In the genomic region with DNA sequence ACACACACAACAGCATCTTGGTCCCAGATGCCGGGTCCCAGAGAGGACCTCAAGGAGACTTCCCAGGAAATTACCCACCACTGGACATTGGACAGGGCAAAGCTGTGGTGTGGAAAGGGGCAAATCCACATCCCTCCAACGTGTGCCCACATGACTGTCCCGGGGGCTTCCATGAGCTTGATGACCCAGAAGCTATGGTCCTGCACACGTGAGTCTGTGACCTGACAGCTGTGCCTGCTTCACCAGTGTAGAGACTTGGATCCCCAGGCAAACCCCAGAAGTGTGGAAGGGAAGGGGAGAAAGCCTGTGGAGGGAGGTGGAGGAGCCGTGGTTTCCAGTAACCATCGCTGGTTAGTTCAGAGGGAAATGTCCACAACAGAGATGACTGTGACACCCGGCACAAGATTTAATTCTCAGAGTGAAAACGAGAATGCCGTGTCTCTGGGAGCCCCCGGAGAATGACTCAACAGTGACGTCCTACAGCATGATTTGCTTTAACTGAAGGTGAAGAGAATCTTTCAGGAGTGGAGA, we compare ENCODE assay signal across 1 cellular context.
A peak's percentile ranks its signal among the peaks of the same experiment; 100 is the strongest.
TF ChIP-seq lines count a peak whose summit lies in the region.

No MANE protein-coding gene starts in this region.

TF ChIP-seq in GM12878, 131 proteins besides CTCF, POLR2A, EP300 and RAD21 (continued from another document and continues in another):
- no peak for TF ChIP-seq TCF7 (IDR thresholded peaks at IDR 0.05; ENCODE audit: borderline replicate concordance)
- TF ChIP-seq MXI1 (IDR thresholded peaks at IDR 0.05; ENCODE audit: low read depth, low read length): peak; percentile 85
- TF ChIP-seq, protein P1, sequence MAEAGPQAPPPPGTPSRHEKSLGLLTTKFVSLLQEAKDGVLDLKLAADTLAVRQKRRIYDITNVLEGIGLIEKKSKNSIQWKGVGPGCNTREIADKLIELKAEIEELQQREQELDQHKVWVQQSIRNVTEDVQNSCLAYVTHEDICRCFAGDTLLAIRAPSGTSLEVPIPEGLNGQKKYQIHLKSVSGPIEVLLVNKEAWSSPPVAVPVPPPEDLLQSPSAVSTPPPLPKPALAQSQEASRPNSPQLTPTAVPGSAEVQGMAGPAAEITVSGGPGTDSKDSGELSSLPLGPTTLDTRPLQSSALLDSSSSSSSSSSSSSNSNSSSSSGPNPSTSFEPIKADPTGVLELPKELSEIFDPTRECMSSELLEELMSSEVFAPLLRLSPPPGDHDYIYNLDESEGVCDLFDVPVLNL (IDR thresholded peaks at IDR 0.05; ENCODE audit: low read depth, low read length): no peak
- TF ChIP-seq, protein P2, sequence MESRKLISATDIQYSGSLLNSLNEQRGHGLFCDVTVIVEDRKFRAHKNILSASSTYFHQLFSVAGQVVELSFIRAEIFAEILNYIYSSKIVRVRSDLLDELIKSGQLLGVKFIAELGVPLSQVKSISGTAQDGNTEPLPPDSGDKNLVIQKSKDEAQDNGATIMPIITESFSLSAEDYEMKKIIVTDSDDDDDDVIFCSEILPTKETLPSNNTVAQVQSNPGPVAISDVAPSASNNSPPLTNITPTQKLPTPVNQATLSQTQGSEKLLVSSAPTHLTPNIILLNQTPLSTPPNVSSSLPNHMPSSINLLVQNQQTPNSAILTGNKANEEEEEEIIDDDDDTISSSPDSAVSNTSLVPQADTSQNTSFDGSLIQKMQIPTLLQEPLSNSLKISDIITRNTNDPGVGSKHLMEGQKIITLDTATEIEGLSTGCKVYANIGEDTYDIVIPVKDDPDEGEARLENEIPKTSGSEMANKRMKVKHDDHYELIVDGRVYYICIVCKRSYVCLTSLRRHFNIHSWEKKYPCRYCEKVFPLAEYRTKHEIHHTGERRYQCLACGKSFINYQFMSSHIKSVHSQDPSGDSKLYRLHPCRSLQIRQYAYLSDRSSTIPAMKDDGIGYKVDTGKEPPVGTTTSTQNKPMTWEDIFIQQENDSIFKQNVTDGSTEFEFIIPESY (IDR thresholded peaks at IDR 0.05): no peak
- peak; percentile 83 for TF ChIP-seq BACH1 (IDR thresholded peaks at IDR 0.05; ENCODE audit: borderline replicate concordance)
- peak; percentile 73 for TF ChIP-seq TAF1 (IDR thresholded peaks at IDR 0.05; ENCODE audit: borderline replicate concordance, low read depth, low read length)
- no peak for TF ChIP-seq CBX3 (IDR thresholded peaks at IDR 0.05; ENCODE audit: borderline replicate concordance, low read depth)
- peak; percentile 50 for TF ChIP-seq BMI1 (IDR thresholded peaks at IDR 0.05; ENCODE audit: borderline replicate concordance)
- TF ChIP-seq LARP7 (IDR thresholded peaks at IDR 0.05): no peak
- TF ChIP-seq RB1 (IDR thresholded peaks at IDR 0.05; ENCODE audit: borderline replicate concordance): no peak
- no peak for TF ChIP-seq PAX8 (IDR thresholded peaks at IDR 0.05)
- peak; percentile 88 for TF ChIP-seq CBFB (IDR thresholded peaks at IDR 0.05; ENCODE audit: low read depth)
- TF ChIP-seq POU2F2 (IDR thresholded peaks at IDR 0.05; ENCODE audit: borderline replicate concordance, low read depth, low read length): peak; percentile 71; the same call in 2 of the 3 replicates
- TF ChIP-seq HDAC2 (IDR thresholded peaks at IDR 0.05): no peak
- TF ChIP-seq, protein P3, sequence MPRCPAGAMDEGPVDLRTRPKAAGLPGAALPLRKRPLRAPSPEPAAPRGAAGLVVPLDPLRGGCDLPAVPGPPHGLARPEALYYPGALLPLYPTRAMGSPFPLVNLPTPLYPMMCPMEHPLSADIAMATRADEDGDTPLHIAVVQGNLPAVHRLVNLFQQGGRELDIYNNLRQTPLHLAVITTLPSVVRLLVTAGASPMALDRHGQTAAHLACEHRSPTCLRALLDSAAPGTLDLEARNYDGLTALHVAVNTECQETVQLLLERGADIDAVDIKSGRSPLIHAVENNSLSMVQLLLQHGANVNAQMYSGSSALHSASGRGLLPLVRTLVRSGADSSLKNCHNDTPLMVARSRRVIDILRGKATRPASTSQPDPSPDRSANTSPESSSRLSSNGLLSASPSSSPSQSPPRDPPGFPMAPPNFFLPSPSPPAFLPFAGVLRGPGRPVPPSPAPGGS (IDR thresholded peaks at IDR 0.05; ENCODE audit: borderline replicate concordance, insufficient read depth, low read depth, low read length, poor library complexity, severe bottlenecking): peak; percentile 92
- TF ChIP-seq ZBED1 (IDR thresholded peaks at IDR 0.05; ENCODE audit: borderline replicate concordance): peak; percentile 94; the same call in 1 of the 2 replicates
- peak; percentile 88 for TF ChIP-seq BCL11A (IDR thresholded peaks at IDR 0.05; ENCODE audit: low read depth, low read length)
- TF ChIP-seq SMC3 (IDR thresholded peaks at IDR 0.05; ENCODE audit: borderline replicate concordance, low read length): no peak; the same call in 1 of the 2 replicates
- TF ChIP-seq, protein P4, sequence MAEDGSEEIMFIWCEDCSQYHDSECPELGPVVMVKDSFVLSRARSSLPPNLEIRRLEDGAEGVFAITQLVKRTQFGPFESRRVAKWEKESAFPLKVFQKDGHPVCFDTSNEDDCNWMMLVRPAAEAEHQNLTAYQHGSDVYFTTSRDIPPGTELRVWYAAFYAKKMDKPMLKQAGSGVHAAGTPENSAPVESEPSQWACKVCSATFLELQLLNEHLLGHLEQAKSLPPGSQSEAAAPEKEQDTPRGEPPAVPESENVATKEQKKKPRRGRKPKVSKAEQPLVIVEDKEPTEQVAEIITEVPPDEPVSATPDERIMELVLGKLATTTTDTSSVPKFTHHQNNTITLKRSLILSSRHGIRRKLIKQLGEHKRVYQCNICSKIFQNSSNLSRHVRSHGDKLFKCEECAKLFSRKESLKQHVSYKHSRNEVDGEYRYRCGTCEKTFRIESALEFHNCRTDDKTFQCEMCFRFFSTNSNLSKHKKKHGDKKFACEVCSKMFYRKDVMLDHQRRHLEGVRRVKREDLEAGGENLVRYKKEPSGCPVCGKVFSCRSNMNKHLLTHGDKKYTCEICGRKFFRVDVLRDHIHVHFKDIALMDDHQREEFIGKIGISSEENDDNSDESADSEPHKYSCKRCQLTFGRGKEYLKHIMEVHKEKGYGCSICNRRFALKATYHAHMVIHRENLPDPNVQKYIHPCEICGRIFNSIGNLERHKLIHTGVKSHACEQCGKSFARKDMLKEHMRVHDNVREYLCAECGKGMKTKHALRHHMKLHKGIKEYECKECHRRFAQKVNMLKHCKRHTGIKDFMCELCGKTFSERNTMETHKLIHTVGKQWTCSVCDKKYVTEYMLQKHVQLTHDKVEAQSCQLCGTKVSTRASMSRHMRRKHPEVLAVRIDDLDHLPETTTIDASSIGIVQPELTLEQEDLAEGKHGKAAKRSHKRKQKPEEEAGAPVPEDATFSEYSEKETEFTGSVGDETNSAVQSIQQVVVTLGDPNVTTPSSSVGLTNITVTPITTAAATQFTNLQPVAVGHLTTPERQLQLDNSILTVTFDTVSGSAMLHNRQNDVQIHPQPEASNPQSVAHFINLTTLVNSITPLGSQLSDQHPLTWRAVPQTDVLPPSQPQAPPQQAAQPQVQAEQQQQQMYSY (CRISPR knock-in tag; IDR thresholded peaks at IDR 0.05): no peak
- TF ChIP-seq, protein P5, sequence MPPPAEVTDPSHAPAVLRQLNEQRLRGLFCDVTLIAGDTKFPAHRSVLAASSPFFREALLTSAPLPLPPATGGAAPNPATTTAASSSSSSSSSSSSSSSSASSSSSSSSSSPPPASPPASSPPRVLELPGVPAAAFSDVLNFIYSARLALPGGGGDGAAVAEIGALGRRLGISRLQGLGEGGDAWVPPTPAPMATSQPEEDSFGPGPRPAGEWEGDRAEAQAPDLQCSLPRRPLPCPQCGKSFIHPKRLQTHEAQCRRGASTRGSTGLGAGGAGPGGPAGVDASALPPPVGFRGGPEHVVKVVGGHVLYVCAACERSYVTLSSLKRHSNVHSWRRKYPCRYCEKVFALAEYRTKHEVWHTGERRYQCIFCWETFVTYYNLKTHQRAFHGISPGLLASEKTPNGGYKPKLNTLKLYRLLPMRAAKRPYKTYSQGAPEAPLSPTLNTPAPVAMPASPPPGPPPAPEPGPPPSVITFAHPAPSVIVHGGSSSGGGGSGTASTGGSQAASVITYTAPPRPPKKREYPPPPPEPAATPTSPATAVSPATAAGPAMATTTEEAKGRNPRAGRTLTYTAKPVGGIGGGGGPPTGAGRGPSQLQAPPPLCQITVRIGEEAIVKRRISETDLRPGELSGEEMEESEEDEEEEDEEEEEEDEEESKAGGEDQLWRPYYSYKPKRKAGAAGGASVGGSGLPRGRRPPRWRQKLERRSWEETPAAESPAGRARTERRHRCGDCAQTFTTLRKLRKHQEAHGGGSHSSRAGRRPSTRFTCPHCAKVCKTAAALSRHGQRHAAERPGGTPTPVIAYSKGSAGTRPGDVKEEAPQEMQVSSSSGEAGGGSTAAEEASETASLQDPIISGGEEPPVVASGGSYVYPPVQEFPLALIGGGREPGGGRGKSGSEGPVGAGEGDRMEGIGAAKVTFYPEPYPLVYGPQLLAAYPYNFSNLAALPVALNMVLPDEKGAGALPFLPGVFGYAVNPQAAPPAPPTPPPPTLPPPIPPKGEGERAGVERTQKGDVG (CRISPR knock-in tag; IDR thresholded peaks at IDR 0.05): no peak
- TF ChIP-seq JUNB (IDR thresholded peaks at IDR 0.05): peak; percentile 94
- TF ChIP-seq RUNX3 (IDR thresholded peaks at IDR 0.05; ENCODE audit: low read length): no peak
- TF ChIP-seq IRF4 (IDR thresholded peaks at IDR 0.05; ENCODE audit: low read depth, low read length): peak; percentile 84
- no peak for TF ChIP-seq KLF5 (IDR thresholded peaks at IDR 0.05; ENCODE audit: partially characterized antibody)
- TF ChIP-seq YY1 (IDR thresholded peaks at IDR 0.05; ENCODE audit: low read depth, low read length): no peak; the same call in 1 of the 2 replicates
- TF ChIP-seq SUZ12 (IDR thresholded peaks at IDR 0.05; ENCODE audit: unreplicated experiment): no peak
- no peak for TF ChIP-seq GABPA (IDR thresholded peaks at IDR 0.05; ENCODE audit: low read depth)
- peak; percentile 89 for TF ChIP-seq ATF7 (IDR thresholded peaks at IDR 0.05; ENCODE audit: low read depth)
- no peak for TF ChIP-seq ESRRA (IDR thresholded peaks at IDR 0.05; ENCODE audit: low read length)
- no peak for TF ChIP-seq CEBPB (IDR thresholded peaks at IDR 0.05; ENCODE audit: borderline replicate concordance in 1 of 2, low read depth in 2 of 2, low read length in 2 of 2)
- no peak for TF ChIP-seq RFX5 (IDR thresholded peaks at IDR 0.05; ENCODE audit: low read depth, low read length)
- no peak for TF ChIP-seq MYC (IDR thresholded peaks at IDR 0.05; ENCODE audit: insufficient read depth, insufficient read length, insufficient replicate concordance, low read length, severe bottlenecking)
- no peak for TF ChIP-seq SPI1 (IDR thresholded peaks at IDR 0.05; ENCODE audit: borderline replicate concordance, insufficient read depth, low read depth, low read length)
- TF ChIP-seq, protein P6, sequence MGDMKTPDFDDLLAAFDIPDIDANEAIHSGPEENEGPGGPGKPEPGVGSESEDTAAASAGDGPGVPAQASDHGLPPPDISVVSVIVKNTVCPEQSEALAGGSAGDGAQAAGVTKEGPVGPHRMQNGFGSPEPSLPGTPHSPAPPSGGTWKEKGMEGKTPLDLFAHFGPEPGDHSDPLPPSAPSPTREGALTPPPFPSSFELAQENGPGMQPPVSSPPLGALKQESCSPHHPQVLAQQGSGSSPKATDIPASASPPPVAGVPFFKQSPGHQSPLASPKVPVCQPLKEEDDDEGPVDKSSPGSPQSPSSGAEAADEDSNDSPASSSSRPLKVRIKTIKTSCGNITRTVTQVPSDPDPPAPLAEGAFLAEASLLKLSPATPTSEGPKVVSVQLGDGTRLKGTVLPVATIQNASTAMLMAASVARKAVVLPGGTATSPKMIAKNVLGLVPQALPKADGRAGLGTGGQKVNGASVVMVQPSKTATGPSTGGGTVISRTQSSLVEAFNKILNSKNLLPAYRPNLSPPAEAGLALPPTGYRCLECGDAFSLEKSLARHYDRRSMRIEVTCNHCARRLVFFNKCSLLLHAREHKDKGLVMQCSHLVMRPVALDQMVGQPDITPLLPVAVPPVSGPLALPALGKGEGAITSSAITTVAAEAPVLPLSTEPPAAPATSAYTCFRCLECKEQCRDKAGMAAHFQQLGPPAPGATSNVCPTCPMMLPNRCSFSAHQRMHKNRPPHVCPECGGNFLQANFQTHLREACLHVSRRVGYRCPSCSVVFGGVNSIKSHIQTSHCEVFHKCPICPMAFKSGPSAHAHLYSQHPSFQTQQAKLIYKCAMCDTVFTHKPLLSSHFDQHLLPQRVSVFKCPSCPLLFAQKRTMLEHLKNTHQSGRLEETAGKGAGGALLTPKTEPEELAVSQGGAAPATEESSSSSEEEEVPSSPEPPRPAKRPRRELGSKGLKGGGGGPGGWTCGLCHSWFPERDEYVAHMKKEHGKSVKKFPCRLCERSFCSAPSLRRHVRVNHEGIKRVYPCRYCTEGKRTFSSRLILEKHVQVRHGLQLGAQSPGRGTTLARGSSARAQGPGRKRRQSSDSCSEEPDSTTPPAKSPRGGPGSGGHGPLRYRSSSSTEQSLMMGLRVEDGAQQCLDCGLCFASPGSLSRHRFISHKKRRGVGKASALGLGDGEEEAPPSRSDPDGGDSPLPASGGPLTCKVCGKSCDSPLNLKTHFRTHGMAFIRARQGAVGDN (IDR thresholded peaks at IDR 0.05): peak; percentile 68
- peak; percentile 40; the same call in 1 of the 2 replicates for TF ChIP-seq NR2F1 (conservative IDR thresholded peaks at IDR 0.05)
- TF ChIP-seq SREBF2 (IDR thresholded peaks at IDR 0.05; ENCODE audit: low read length): no peak
- peak; percentile 75 for TF ChIP-seq MTA2 (IDR thresholded peaks at IDR 0.05; ENCODE audit: low read depth)
- TF ChIP-seq NR2C1 (IDR thresholded peaks at IDR 0.05): no peak
- no peak for TF ChIP-seq SUPT20H (IDR thresholded peaks at IDR 0.05; ENCODE audit: borderline replicate concordance, control insufficient read depth, low read depth, low read length)
- no peak for TF ChIP-seq ZNF274 (IDR thresholded peaks at IDR 0.05; ENCODE audit: insufficient read depth, insufficient read length)
- TF ChIP-seq, protein P7, sequence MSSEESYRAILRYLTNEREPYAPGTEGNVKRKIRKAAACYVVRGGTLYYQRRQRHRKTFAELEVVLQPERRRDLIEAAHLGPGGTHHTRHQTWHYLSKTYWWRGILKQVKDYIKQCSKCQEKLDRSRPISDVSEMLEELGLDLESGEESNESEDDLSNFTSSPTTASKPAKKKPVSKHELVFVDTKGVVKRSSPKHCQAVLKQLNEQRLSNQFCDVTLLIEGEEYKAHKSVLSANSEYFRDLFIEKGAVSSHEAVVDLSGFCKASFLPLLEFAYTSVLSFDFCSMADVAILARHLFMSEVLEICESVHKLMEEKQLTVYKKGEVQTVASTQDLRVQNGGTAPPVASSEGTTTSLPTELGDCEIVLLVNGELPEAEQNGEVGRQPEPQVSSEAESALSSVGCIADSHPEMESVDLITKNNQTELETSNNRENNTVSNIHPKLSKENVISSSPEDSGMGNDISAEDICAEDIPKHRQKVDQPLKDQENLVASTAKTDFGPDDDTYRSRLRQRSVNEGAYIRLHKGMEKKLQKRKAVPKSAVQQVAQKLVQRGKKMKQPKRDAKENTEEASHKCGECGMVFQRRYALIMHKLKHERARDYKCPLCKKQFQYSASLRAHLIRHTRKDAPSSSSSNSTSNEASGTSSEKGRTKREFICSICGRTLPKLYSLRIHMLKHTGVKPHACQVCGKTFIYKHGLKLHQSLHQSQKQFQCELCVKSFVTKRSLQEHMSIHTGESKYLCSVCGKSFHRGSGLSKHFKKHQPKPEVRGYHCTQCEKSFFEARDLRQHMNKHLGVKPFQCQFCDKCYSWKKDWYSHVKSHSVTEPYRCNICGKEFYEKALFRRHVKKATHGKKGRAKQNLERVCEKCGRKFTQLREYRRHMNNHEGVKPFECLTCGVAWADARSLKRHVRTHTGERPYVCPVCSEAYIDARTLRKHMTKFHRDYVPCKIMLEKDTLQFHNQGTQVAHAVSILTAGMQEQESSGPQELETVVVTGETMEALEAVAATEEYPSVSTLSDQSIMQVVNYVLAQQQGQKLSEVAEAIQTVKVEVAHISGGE (CRISPR knock-in tag; IDR thresholded peaks at IDR 0.05): no peak
- TF ChIP-seq HDAC6 (IDR thresholded peaks at IDR 0.05; ENCODE audit: unreplicated experiment): peak; percentile 18
